ENCODE assay signal across 34 cellular contexts in genomic region chr2:127332335-127332734, GRCh38.
"Had no signal": no experiment of that assay in that cellular context is flagged by ENCODE, and none has a peak within 500 bp of the region (broad histone marks: within the 10 kb centered on the region; RNA-seq: fewer than 3 reads in every experiment).

No MANE protein-coding gene starts in this region.

- H3K27ac ChIP-seq: KMS-11 had no signal

- H3K4me2 ChIP-seq: KMS-11 had no signal

- DNase-seq: Karpas-422, Kasumi-1, KG1, MG63, MM.1S, MV-4-11, NCI-H1048, NCI-H1092, NCI-H1092 treated with DMSO at 0.1 percent for 48 hours, NCI-H1105, NCI-H1105 treated with DMSO at 0.1 percent for 48 hours, NCI-H1417, NCI-H1417 treated with DMSO at 0.1 percent for 48 hours, NCI-H1436, NCI-H1436 treated with DMSO at 0.1 percent for 48 hours, NCI-H146, NCI-H1694, NCI-H1694 treated with DMSO at 0.1 percent for 48 hours, NCI-H187, NCI-H1930, NCI-H2029, NCI-H2029 treated with DMSO at 0.1 percent for 48 hours, NCI-H2081, NCI-H2081 treated with DMSO at 0.1 percent for 48 hours, NCI-H2107, NCI-H2171, NCI-H2171 treated with DMSO at 0.1 percent for 48 hours, NCI-H2227 treated with DMSO at 0.1 percent for 48 hours, NCI-H226, NCI-H345, NCI-H446, NCI-H446 treated with DMSO at 0.1 percent for 48 hours, NCI-H510A had no signal

- H3K27me3 ChIP-seq: MG63 had no signal

- H3K9me3 ChIP-seq: MG63 had no signal

- H3K9ac ChIP-seq: KMS-11 had no signal

- H3K4me3 ChIP-seq: MG63 had no signal
